Comparison of ENCODE assay signal across 1 cellular context in the genomic region with DNA sequence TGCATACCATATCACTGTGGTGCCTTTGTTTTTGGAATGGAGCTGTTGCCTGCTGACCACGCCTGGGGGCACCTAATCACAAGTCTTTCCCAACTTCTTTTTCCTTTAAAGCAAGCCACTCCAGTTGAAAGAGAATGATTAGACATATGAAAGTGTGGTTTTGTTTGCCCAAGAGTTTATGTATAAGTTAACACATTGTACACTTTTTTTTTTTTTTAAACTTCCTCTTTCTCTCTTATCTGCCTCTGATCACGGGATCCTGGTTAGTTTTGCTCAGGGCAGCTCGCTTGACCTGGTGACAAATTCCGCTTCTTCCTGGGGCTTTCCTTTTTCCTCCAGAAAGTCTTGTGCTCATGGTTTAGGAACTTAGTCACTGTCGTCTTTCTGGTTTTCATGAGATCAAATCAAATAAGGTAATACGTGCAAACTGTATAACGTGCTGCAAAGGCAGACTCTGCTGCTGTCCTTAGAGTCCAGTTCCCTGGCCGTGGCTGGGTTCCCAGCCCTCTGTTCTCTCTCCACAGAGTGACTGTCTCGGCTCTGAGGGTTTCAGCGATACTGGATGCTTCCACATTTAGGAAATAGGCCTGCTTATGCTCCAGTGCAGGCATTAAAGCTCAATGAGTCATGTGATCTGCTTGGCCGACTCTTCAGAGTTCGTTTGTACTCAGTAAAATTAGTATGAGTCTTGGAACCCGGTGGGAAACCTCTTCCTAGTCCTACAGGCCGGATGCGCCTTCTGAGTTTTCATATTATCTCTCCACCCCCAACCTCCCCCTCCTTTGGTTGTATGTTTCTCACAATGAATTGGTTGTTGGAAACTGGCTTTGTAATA.
TF ChIP-seq lines count a peak whose summit lies in the region.

No MANE protein-coding gene starts in this region.

TF ChIP-seq in HepG2, 621 proteins besides CTCF, POLR2A, EP300 and RAD21 (continued from another document and continues in another):
- TF ChIP-seq SAP130 (CRISPR knock-in tag; IDR thresholded peaks at IDR 0.05; ENCODE audit: low read depth) (peak; percentile 54), ZNF720 (CRISPR knock-in tag; IDR thresholded peaks at IDR 0.05) (no peak), MXI1 (IDR thresholded peaks at IDR 0.05; ENCODE audit: borderline replicate concordance, low read depth, low read length) (no peak), ZNF841 (CRISPR knock-in tag; IDR thresholded peaks at IDR 0.05; ENCODE audit: borderline replicate concordance) (no peak), YEATS2 (CRISPR knock-in tag; IDR thresholded peaks at IDR 0.05; ENCODE audit: borderline replicate concordance) (no peak), ZNF670 (CRISPR knock-in tag; IDR thresholded peaks at IDR 0.05; ENCODE audit: borderline replicate concordance) (peak; percentile 41; the same call in 1 of the 2 replicates), PPARG (CRISPR knock-in tag; conservative IDR thresholded peaks at IDR 0.05) (0 out of 2 replicates have a peak, but pooled peaks have one; percentile 26), HOXA5 (CRISPR knock-in tag; IDR thresholded peaks at IDR 0.05) (no peak), ZNF224 (CRISPR knock-in tag; IDR thresholded peaks at IDR 0.05) (0 out of 2 replicates have a peak, but pooled peaks have one; percentile 38), ZNF292 (CRISPR knock-in tag; IDR thresholded peaks at IDR 0.05; ENCODE audit: borderline replicate concordance, low read depth) (no peak), ZFX (CRISPR knock-in tag; IDR thresholded peaks at IDR 0.05; ENCODE audit: low read depth) (peak; percentile 26; the same call in 1 of the 2 replicates), ZNF207 (IDR thresholded peaks at IDR 0.05; ENCODE audit: borderline replicate concordance) (no peak), ZBTB38 (CRISPR knock-in tag; IDR thresholded peaks at IDR 0.05) (0 out of 2 replicates have a peak, but pooled peaks have one; percentile 23), BRCA1 (CRISPR knock-in tag; IDR thresholded peaks at IDR 0.05) (no peak), ZMYM4 (CRISPR knock-in tag; IDR thresholded peaks at IDR 0.05) (peak; percentile 46; the same call in 1 of the 2 replicates), SIN3B (IDR thresholded peaks at IDR 0.05; ENCODE audit: low read length) (no peak), HNRNPK (IDR thresholded peaks at IDR 0.05; ENCODE audit: low read depth, low read length, poor library complexity, severe bottlenecking) (no peak), THYN1 (CRISPR knock-in tag; IDR thresholded peaks at IDR 0.05; ENCODE audit: borderline replicate concordance, low read depth) (no peak), PHB2 (IDR thresholded peaks at IDR 0.05; ENCODE audit: partially characterized antibody) (no peak), ZNF709 (CRISPR knock-in tag; IDR thresholded peaks at IDR 0.05) (no peak), SRY (CRISPR knock-in tag; IDR thresholded peaks at IDR 0.05) (no peak), AGO2 (optimal IDR thresholded peaks at IDR 0.05; ENCODE audit: low read depth, low read length) (no peak), POGZ (CRISPR knock-in tag; IDR thresholded peaks at IDR 0.05) (0 out of 2 replicates have a peak, but pooled peaks have one; percentile 12), HCFC1 (IDR thresholded peaks at IDR 0.05; ENCODE audit: low read depth, low read length) (no peak), ZNF10 (CRISPR knock-in tag; IDR thresholded peaks at IDR 0.05; ENCODE audit: borderline replicate concordance, low read depth) (no peak), TARDBP (CRISPR knock-in tag; IDR thresholded peaks at IDR 0.05) (no peak), HDAC1 (CRISPR knock-in tag; IDR thresholded peaks at IDR 0.05) (0 out of 2 replicates have a peak, but pooled peaks have one; percentile 30), ZNF563 (CRISPR knock-in tag; IDR thresholded peaks at IDR 0.05) (no peak), RBFOX2 (IDR thresholded peaks at IDR 0.05; ENCODE audit: low read depth, low read length) (0 out of 2 replicates have a peak, but pooled peaks have one; percentile 15)
- TF ChIP-seq, protein P1, sequence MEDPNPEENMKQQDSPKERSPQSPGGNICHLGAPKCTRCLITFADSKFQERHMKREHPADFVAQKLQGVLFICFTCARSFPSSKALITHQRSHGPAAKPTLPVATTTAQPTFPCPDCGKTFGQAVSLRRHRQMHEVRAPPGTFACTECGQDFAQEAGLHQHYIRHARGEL (CRISPR knock-in tag; IDR thresholded peaks at IDR 0.05), result no peak
- TF ChIP-seq, protein P2, sequence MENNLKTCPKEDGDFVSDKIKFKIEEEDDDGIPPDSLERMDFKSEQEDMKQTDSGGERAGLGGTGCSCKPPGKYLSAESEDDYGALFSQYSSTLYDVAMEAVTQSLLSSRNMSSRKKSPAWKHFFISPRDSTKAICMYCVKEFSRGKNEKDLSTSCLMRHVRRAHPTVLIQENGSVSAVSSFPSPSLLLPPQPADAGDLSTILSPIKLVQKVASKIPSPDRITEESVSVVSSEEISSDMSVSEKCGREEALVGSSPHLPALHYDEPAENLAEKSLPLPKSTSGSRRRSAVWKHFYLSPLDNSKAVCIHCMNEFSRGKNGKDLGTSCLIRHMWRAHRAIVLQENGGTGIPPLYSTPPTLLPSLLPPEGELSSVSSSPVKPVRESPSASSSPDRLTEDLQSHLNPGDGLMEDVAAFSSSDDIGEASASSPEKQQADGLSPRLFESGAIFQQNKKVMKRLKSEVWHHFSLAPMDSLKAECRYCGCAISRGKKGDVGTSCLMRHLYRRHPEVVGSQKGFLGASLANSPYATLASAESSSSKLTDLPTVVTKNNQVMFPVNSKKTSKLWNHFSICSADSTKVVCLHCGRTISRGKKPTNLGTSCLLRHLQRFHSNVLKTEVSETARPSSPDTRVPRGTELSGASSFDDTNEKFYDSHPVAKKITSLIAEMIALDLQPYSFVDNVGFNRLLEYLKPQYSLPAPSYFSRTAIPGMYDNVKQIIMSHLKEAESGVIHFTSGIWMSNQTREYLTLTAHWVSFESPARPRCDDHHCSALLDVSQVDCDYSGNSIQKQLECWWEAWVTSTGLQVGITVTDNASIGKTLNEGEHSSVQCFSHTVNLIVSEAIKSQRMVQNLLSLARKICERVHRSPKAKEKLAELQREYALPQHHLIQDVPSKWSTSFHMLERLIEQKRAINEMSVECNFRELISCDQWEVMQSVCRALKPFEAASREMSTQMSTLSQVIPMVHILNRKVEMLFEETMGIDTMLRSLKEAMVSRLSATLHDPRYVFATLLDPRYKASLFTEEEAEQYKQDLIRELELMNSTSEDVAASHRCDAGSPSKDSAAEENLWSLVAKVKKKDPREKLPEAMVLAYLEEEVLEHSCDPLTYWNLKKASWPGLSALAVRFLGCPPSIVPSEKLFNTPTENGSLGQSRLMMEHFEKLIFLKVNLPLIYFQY (CRISPR knock-in tag; IDR thresholded peaks at IDR 0.05; ENCODE audit: borderline replicate concordance), result no peak
- TF ChIP-seq, protein P3, sequence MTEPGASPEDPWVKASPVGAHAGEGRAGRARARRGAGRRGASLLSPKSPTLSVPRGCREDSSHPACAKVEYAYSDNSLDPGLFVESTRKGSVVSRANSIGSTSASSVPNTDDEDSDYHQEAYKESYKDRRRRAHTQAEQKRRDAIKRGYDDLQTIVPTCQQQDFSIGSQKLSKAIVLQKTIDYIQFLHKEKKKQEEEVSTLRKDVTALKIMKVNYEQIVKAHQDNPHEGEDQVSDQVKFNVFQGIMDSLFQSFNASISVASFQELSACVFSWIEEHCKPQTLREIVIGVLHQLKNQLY (CRISPR knock-in tag; IDR thresholded peaks at IDR 0.05), result no peak
- TF ChIP-seq, protein P4, sequence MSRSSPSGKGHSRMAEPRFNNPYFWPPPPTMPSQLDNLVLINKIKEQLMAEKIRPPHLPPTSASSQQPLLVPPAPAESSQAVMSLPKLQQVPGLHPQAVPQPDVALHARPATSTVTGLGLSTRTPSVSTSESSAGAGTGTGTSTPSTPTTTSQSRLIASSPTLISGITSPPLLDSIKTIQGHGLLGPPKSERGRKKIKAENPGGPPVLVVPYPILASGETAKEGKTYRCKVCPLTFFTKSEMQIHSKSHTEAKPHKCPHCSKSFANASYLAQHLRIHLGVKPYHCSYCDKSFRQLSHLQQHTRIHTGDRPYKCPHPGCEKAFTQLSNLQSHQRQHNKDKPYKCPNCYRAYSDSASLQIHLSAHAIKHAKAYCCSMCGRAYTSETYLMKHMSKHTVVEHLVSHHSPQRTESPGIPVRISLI (CRISPR knock-in tag; IDR thresholded peaks at IDR 0.05; ENCODE audit: borderline replicate concordance), result peak; percentile 87
- TF ChIP-seq, protein P5, sequence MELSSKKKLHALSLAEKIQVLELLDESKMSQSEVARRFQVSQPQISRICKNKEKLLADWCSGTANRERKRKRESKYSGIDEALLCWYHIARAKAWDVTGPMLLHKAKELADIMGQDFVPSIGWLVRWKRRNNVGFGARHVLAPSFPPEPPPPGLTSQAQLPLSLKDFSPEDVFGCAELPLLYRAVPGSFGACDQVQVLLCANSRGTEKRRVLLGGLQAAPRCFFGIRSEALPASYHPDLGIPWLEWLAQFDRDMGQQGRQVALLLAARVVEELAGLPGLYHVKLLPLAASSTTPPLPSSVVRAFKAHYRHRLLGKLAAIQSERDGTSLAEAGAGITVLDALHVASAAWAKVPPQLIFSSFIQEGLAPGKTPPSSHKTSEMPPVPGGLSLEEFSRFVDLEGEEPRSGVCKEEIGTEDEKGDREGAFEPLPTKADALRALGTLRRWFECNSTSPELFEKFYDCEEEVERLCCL (CRISPR knock-in tag; IDR thresholded peaks at IDR 0.05; ENCODE audit: borderline replicate concordance), result no peak
- TF ChIP-seq, protein P6, sequence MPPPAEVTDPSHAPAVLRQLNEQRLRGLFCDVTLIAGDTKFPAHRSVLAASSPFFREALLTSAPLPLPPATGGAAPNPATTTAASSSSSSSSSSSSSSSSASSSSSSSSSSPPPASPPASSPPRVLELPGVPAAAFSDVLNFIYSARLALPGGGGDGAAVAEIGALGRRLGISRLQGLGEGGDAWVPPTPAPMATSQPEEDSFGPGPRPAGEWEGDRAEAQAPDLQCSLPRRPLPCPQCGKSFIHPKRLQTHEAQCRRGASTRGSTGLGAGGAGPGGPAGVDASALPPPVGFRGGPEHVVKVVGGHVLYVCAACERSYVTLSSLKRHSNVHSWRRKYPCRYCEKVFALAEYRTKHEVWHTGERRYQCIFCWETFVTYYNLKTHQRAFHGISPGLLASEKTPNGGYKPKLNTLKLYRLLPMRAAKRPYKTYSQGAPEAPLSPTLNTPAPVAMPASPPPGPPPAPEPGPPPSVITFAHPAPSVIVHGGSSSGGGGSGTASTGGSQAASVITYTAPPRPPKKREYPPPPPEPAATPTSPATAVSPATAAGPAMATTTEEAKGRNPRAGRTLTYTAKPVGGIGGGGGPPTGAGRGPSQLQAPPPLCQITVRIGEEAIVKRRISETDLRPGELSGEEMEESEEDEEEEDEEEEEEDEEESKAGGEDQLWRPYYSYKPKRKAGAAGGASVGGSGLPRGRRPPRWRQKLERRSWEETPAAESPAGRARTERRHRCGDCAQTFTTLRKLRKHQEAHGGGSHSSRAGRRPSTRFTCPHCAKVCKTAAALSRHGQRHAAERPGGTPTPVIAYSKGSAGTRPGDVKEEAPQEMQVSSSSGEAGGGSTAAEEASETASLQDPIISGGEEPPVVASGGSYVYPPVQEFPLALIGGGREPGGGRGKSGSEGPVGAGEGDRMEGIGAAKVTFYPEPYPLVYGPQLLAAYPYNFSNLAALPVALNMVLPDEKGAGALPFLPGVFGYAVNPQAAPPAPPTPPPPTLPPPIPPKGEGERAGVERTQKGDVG (CRISPR knock-in tag; IDR thresholded peaks at IDR 0.05; ENCODE audit: borderline replicate concordance), result peak; percentile 68; the same call in 1 of the 2 replicates
- TF ChIP-seq, protein P7, sequence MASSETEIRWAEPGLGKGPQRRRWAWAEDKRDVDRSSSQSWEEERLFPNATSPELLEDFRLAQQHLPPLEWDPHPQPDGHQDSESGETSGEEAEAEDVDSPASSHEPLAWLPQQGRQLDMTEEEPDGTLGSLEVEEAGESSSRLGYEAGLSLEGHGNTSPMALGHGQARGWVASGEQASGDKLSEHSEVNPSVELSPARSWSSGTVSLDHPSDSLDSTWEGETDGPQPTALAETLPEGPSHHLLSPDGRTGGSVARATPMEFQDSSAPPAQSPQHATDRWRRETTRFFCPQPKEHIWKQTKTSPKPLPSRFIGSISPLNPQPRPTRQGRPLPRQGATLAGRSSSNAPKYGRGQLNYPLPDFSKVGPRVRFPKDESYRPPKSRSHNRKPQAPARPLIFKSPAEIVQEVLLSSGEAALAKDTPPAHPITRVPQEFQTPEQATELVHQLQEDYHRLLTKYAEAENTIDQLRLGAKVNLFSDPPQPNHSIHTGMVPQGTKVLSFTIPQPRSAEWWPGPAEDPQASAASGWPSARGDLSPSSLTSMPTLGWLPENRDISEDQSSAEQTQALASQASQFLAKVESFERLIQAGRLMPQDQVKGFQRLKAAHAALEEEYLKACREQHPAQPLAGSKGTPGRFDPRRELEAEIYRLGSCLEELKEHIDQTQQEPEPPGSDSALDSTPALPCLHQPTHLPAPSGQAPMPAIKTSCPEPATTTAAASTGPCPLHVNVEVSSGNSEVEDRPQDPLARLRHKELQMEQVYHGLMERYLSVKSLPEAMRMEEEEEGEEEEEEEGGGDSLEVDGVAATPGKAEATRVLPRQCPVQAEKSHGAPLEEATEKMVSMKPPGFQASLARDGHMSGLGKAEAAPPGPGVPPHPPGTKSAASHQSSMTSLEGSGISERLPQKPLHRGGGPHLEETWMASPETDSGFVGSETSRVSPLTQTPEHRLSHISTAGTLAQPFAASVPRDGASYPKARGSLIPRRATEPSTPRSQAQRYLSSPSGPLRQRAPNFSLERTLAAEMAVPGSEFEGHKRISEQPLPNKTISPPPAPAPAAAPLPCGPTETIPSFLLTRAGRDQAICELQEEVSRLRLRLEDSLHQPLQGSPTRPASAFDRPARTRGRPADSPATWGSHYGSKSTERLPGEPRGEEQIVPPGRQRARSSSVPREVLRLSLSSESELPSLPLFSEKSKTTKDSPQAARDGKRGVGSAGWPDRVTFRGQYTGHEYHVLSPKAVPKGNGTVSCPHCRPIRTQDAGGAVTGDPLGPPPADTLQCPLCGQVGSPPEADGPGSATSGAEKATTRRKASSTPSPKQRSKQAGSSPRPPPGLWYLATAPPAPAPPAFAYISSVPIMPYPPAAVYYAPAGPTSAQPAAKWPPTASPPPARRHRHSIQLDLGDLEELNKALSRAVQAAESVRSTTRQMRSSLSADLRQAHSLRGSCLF (CRISPR knock-in tag; IDR thresholded peaks at IDR 0.05; ENCODE audit: borderline replicate concordance), result no peak
- TF ChIP-seq, protein P8, sequence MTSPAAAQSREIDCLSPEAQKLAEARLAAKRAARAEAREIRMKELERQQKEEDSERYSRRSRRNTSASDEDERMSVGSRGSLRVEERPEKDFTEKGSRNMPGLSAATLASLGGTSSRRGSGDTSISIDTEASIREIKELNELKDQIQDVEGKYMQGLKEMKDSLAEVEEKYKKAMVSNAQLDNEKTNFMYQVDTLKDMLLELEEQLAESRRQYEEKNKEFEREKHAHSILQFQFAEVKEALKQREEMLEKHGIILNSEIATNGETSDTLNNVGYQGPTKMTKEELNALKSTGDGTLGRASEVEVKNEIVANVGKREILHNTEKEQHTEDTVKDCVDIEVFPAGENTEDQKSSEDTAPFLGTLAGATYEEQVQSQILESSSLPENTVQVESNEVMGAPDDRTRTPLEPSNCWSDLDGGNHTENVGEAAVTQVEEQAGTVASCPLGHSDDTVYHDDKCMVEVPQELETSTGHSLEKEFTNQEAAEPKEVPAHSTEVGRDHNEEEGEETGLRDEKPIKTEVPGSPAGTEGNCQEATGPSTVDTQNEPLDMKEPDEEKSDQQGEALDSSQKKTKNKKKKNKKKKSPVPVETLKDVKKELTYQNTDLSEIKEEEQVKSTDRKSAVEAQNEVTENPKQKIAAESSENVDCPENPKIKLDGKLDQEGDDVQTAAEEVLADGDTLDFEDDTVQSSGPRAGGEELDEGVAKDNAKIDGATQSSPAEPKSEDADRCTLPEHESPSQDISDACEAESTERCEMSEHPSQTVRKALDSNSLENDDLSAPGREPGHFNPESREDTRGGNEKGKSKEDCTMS (CRISPR knock-in tag; conservative IDR thresholded peaks at IDR 0.05), result no peak
